In the genomic region with DNA sequence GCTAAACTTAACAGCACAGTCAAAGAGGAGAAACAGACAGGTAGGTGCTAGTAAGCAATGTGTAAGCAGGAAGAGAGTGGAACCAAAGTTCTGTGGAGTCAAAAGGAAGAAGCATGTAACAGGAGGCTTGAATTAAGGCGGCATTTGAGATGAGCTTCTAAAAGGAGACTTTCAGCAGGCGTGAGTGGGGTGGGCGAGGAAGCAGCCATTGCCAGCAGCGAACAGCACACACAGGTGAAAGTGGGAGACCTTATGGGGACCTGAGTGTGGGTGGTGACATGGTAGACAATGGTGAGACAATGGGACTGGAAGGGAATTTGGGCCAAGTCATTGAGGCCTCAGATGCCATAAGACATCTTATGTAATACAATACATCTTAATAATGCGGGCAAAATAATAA, we compare ENCODE assay signal across 7 cellular contexts.
"Had no signal": no experiment of that assay in that cellular context is flagged by ENCODE, and none has a peak within 500 bp of the region (broad histone marks: within the 10 kb centered on the region; RNA-seq: fewer than 3 reads in every experiment).

No MANE protein-coding gene starts in this region.

- H3K27ac ChIP-seq: HL-60 had no signal

- ATAC-seq: GM23338, K562 had no signal

- H3K4me3 ChIP-seq: GM23338, K562 had no signal

- DNase-seq: H9, HCEC 1CT, IMR-90, KG1 had no signal
